Comparison of ENCODE assay signal across 2 cellular contexts in the genomic region with DNA sequence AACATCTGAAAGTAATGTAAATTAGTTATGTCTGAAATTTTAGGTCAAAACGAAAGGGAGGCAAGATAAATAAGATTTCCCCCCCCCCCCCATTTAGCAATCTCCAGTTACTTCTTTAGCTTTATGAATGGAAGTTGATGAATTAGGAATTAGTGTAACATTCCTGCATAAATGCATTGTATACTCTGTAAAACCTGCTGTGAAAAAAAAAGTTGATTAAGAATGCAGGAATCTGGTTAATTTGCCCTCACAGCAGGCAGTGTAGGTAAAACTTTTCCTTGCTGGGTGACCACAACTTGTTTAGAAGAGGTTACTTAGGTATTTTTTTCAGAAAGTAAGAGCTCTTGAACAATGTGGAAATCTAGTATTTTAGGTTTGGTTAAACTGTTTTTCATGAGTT.
TF ChIP-seq lines count a peak whose summit lies in the region.

No MANE protein-coding gene starts in this region.

TF ChIP-seq in GM23338, 12 proteins besides CTCF, POLR2A, EP300 and RAD21 (continued from another document):
- TF ChIP-seq, protein P1, sequence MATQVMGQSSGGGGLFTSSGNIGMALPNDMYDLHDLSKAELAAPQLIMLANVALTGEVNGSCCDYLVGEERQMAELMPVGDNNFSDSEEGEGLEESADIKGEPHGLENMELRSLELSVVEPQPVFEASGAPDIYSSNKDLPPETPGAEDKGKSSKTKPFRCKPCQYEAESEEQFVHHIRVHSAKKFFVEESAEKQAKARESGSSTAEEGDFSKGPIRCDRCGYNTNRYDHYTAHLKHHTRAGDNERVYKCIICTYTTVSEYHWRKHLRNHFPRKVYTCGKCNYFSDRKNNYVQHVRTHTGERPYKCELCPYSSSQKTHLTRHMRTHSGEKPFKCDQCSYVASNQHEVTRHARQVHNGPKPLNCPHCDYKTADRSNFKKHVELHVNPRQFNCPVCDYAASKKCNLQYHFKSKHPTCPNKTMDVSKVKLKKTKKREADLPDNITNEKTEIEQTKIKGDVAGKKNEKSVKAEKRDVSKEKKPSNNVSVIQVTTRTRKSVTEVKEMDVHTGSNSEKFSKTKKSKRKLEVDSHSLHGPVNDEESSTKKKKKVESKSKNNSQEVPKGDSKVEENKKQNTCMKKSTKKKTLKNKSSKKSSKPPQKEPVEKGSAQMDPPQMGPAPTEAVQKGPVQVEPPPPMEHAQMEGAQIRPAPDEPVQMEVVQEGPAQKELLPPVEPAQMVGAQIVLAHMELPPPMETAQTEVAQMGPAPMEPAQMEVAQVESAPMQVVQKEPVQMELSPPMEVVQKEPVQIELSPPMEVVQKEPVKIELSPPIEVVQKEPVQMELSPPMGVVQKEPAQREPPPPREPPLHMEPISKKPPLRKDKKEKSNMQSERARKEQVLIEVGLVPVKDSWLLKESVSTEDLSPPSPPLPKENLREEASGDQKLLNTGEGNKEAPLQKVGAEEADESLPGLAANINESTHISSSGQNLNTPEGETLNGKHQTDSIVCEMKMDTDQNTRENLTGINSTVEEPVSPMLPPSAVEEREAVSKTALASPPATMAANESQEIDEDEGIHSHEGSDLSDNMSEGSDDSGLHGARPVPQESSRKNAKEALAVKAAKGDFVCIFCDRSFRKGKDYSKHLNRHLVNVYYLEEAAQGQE (IDR thresholded peaks at IDR 0.05; ENCODE audit: unreplicated experiment): no peak
- no peak for TF ChIP-seq STAT1 (IDR thresholded peaks at IDR 0.05; ENCODE audit: unreplicated experiment)
- TF ChIP-seq CREB1 (CRISPR knock-in tag; IDR thresholded peaks at IDR 0.05; ENCODE audit: low read depth): peak; percentile 63; the same call in 1 of the 2 replicates

TF ChIP-seq in WTC11, 78 proteins besides CTCF, POLR2A, EP300 and RAD21 (continued from another document):
- TF ChIP-seq, protein P2, sequence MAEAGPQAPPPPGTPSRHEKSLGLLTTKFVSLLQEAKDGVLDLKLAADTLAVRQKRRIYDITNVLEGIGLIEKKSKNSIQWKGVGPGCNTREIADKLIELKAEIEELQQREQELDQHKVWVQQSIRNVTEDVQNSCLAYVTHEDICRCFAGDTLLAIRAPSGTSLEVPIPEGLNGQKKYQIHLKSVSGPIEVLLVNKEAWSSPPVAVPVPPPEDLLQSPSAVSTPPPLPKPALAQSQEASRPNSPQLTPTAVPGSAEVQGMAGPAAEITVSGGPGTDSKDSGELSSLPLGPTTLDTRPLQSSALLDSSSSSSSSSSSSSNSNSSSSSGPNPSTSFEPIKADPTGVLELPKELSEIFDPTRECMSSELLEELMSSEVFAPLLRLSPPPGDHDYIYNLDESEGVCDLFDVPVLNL (CRISPR knock-in tag; IDR thresholded peaks at IDR 0.05; ENCODE audit: borderline replicate concordance, low read depth): no peak
- TF ChIP-seq, protein P3, sequence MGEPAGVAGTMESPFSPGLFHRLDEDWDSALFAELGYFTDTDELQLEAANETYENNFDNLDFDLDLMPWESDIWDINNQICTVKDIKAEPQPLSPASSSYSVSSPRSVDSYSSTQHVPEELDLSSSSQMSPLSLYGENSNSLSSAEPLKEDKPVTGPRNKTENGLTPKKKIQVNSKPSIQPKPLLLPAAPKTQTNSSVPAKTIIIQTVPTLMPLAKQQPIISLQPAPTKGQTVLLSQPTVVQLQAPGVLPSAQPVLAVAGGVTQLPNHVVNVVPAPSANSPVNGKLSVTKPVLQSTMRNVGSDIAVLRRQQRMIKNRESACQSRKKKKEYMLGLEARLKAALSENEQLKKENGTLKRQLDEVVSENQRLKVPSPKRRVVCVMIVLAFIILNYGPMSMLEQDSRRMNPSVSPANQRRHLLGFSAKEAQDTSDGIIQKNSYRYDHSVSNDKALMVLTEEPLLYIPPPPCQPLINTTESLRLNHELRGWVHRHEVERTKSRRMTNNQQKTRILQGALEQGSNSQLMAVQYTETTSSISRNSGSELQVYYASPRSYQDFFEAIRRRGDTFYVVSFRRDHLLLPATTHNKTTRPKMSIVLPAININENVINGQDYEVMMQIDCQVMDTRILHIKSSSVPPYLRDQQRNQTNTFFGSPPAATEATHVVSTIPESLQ (CRISPR knock-in tag; IDR thresholded peaks at IDR 0.05): no peak
- TF ChIP-seq, protein P4, sequence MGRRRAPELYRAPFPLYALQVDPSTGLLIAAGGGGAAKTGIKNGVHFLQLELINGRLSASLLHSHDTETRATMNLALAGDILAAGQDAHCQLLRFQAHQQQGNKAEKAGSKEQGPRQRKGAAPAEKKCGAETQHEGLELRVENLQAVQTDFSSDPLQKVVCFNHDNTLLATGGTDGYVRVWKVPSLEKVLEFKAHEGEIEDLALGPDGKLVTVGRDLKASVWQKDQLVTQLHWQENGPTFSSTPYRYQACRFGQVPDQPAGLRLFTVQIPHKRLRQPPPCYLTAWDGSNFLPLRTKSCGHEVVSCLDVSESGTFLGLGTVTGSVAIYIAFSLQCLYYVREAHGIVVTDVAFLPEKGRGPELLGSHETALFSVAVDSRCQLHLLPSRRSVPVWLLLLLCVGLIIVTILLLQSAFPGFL (CRISPR knock-in tag; IDR thresholded peaks at IDR 0.05; ENCODE audit: borderline replicate concordance): no peak
- TF ChIP-seq, protein P5, sequence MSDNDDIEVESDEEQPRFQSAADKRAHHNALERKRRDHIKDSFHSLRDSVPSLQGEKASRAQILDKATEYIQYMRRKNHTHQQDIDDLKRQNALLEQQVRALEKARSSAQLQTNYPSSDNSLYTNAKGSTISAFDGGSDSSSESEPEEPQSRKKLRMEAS (CRISPR knock-in tag; IDR thresholded peaks at IDR 0.05): no peak
